ENCODE assay signal across 1 cellular context in genomic region chr2:149020432-149020851, GRCh38.
TF ChIP-seq lines count a peak whose summit lies in the region.

No MANE protein-coding gene starts in this region.

TF ChIP-seq in HepG2, 621 proteins besides CTCF, POLR2A, EP300 and RAD21 (continued from another document and continues in another):
- TF ChIP-seq, protein P1, sequence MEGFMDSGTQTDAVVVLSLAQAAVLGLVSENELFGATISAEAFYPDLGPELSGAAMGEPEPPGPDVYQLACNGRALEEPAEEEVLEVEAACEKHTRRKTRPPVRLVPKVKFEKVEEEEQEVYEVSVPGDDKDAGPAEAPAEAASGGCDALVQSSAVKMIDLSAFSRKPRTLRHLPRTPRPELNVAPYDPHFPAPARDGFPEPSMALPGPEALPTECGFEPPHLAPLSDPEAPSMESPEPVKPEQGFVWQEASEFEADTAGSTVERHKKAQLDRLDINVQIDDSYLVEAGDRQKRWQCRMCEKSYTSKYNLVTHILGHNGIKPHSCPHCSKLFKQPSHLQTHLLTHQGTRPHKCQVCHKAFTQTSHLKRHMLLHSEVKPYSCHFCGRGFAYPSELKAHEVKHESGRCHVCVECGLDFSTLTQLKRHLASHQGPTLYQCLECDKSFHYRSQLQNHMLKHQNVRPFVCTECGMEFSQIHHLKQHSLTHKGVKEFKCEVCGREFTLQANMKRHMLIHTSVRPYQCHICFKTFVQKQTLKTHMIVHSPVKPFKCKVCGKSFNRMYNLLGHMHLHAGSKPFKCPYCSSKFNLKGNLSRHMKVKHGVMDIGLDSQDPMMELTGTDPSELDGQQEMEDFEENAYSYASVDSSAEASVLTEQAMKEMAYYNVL (CRISPR knock-in tag; IDR thresholded peaks at IDR 0.05; ENCODE audit: borderline replicate concordance): no peak
- TF ChIP-seq RBFOX2 (IDR thresholded peaks at IDR 0.05; ENCODE audit: low read depth, low read length) (no peak), ZNF12 (CRISPR knock-in tag; IDR thresholded peaks at IDR 0.05) (peak; percentile 82), REXO4 (CRISPR knock-in tag; IDR thresholded peaks at IDR 0.05; ENCODE audit: borderline replicate concordance) (no peak), ZFY (CRISPR knock-in tag; IDR thresholded peaks at IDR 0.05) (0 out of 2 replicates have a peak, but pooled peaks have one; percentile 23), SOX5 (CRISPR knock-in tag; IDR thresholded peaks at IDR 0.05; ENCODE audit: borderline replicate concordance) (peak; percentile 31; the same call in 1 of the 2 replicates), CCDC6 (CRISPR knock-in tag; IDR thresholded peaks at IDR 0.05) (peak; percentile 30; the same call in 1 of the 2 replicates), HMG20A (CRISPR knock-in tag; IDR thresholded peaks at IDR 0.05; ENCODE audit: borderline replicate concordance) (peak; percentile 70), ZNF598 (CRISPR knock-in tag; IDR thresholded peaks at IDR 0.05; ENCODE audit: borderline replicate concordance) (no peak), ZNF816 (CRISPR knock-in tag; IDR thresholded peaks at IDR 0.05; ENCODE audit: borderline replicate concordance) (no peak), SIN3A (IDR thresholded peaks at IDR 0.05; ENCODE audit: borderline replicate concordance, low read depth, low read length) (no peak), KAT7 (CRISPR knock-in tag; IDR thresholded peaks at IDR 0.05; ENCODE audit: borderline replicate concordance) (no peak), YEATS4 (CRISPR knock-in tag; IDR thresholded peaks at IDR 0.05; ENCODE audit: borderline replicate concordance) (no peak), SRY (CRISPR knock-in tag; IDR thresholded peaks at IDR 0.05) (no peak), ZNF577 (CRISPR knock-in tag; IDR thresholded peaks at IDR 0.05; ENCODE audit: borderline replicate concordance, low read depth) (no peak), ZNF761 (CRISPR knock-in tag; conservative IDR thresholded peaks at IDR 0.05) (no peak), HIVEP1 (CRISPR knock-in tag; IDR thresholded peaks at IDR 0.05) (no peak), NRL (CRISPR knock-in tag; IDR thresholded peaks at IDR 0.05; ENCODE audit: borderline replicate concordance) (no peak), PAWR (CRISPR knock-in tag; IDR thresholded peaks at IDR 0.05; ENCODE audit: borderline replicate concordance) (no peak), NFYB (CRISPR knock-in tag; IDR thresholded peaks at IDR 0.05) (no peak), ZNF230 (CRISPR knock-in tag; IDR thresholded peaks at IDR 0.05) (no peak), TFDP1 (CRISPR knock-in tag; IDR thresholded peaks at IDR 0.05; ENCODE audit: borderline replicate concordance) (no peak), ZNF569 (CRISPR knock-in tag; IDR thresholded peaks at IDR 0.05; ENCODE audit: borderline replicate concordance) (no peak), MZF1 (CRISPR knock-in tag; IDR thresholded peaks at IDR 0.05; ENCODE audit: borderline replicate concordance) (no peak), ZFAT (CRISPR knock-in tag; conservative IDR thresholded peaks at IDR 0.05) (no peak), SNAPC2 (CRISPR knock-in tag; IDR thresholded peaks at IDR 0.05) (no peak), ZNF460 (CRISPR knock-in tag; IDR thresholded peaks at IDR 0.05; ENCODE audit: borderline replicate concordance) (no peak), SP140L (CRISPR knock-in tag; IDR thresholded peaks at IDR 0.05; ENCODE audit: borderline replicate concordance) (no peak), ESRRA (CRISPR knock-in tag; IDR thresholded peaks at IDR 0.05; ENCODE audit: low read depth) (no peak), ZNF260 (CRISPR knock-in tag; IDR thresholded peaks at IDR 0.05; ENCODE audit: borderline replicate concordance, low read depth) (no peak), POLR2AphosphoS5 (IDR thresholded peaks at IDR 0.05; ENCODE audit: low read depth, low read length) (no peak), KLF16 (CRISPR knock-in tag; IDR thresholded peaks at IDR 0.05) (0 out of 4 replicates have a peak, but pooled peaks of 1 of the 2 experiments have one; percentile 33), RXRA (CRISPR knock-in tag; IDR thresholded peaks at IDR 0.05) (no peak), KMT2B (CRISPR knock-in tag; IDR thresholded peaks at IDR 0.05) (0 out of 2 replicates have a peak, but pooled peaks have one; percentile 30), ZMAT5 (CRISPR knock-in tag; IDR thresholded peaks at IDR 0.05; ENCODE audit: borderline replicate concordance, low read depth) (no peak), ZNF276 (CRISPR knock-in tag; IDR thresholded peaks at IDR 0.05; ENCODE audit: low read depth) (no peak), SATB2 (CRISPR knock-in tag; IDR thresholded peaks at IDR 0.05) (no peak), ZNF331 (CRISPR knock-in tag; IDR thresholded peaks at IDR 0.05) (0 out of 2 replicates have a peak, but pooled peaks have one; percentile 39), HNRNPH1 (optimal IDR thresholded peaks at IDR 0.05; ENCODE audit: low read depth, low read length) (no peak), FLYWCH1 (CRISPR knock-in tag; IDR thresholded peaks at IDR 0.05) (no peak), U2AF1 (optimal IDR thresholded peaks at IDR 0.05; ENCODE audit: low read depth, low read length) (no peak), FOXA1 (IDR thresholded peaks at IDR 0.05) (no peak), FOXA1 (CRISPR knock-in tag; IDR thresholded peaks at IDR 0.05) (peak; percentile 98), POLR2AphosphoS2 (IDR thresholded peaks at IDR 0.05; ENCODE audit: low read depth, low read length) (no peak), SOX13 (IDR thresholded peaks at IDR 0.05) (no peak), SOX13 (CRISPR knock-in tag; conservative IDR thresholded peaks at IDR 0.05 in 1 of 2, IDR thresholded peaks at IDR 0.05 in 1 of 2) (peak in 1 of 2 experiments; percentile 53; a peak in 2 of 4 replicates), HMGXB3 (CRISPR knock-in tag; IDR thresholded peaks at IDR 0.05; ENCODE audit: borderline replicate concordance) (no peak), CAMTA2 (CRISPR knock-in tag; IDR thresholded peaks at IDR 0.05; ENCODE audit: borderline replicate concordance) (no peak)
- TF ChIP-seq, protein P2, sequence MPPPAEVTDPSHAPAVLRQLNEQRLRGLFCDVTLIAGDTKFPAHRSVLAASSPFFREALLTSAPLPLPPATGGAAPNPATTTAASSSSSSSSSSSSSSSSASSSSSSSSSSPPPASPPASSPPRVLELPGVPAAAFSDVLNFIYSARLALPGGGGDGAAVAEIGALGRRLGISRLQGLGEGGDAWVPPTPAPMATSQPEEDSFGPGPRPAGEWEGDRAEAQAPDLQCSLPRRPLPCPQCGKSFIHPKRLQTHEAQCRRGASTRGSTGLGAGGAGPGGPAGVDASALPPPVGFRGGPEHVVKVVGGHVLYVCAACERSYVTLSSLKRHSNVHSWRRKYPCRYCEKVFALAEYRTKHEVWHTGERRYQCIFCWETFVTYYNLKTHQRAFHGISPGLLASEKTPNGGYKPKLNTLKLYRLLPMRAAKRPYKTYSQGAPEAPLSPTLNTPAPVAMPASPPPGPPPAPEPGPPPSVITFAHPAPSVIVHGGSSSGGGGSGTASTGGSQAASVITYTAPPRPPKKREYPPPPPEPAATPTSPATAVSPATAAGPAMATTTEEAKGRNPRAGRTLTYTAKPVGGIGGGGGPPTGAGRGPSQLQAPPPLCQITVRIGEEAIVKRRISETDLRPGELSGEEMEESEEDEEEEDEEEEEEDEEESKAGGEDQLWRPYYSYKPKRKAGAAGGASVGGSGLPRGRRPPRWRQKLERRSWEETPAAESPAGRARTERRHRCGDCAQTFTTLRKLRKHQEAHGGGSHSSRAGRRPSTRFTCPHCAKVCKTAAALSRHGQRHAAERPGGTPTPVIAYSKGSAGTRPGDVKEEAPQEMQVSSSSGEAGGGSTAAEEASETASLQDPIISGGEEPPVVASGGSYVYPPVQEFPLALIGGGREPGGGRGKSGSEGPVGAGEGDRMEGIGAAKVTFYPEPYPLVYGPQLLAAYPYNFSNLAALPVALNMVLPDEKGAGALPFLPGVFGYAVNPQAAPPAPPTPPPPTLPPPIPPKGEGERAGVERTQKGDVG (CRISPR knock-in tag; IDR thresholded peaks at IDR 0.05; ENCODE audit: borderline replicate concordance): no peak
- TF ChIP-seq, protein P3, sequence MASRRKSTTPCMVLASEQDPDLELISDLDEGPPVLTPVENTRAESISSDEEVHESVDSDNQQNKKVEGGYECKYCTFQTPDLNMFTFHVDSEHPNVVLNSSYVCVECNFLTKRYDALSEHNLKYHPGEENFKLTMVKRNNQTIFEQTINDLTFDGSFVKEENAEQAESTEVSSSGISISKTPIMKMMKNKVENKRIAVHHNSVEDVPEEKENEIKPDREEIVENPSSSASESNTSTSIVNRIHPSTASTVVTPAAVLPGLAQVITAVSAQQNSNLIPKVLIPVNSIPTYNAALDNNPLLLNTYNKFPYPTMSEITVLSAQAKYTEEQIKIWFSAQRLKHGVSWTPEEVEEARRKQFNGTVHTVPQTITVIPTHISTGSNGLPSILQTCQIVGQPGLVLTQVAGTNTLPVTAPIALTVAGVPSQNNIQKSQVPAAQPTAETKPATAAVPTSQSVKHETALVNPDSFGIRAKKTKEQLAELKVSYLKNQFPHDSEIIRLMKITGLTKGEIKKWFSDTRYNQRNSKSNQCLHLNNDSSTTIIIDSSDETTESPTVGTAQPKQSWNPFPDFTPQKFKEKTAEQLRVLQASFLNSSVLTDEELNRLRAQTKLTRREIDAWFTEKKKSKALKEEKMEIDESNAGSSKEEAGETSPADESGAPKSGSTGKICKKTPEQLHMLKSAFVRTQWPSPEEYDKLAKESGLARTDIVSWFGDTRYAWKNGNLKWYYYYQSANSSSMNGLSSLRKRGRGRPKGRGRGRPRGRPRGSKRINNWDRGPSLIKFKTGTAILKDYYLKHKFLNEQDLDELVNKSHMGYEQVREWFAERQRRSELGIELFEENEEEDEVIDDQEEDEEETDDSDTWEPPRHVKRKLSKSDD (CRISPR knock-in tag; IDR thresholded peaks at IDR 0.05; ENCODE audit: low read depth): no peak
- TF ChIP-seq, protein P4, sequence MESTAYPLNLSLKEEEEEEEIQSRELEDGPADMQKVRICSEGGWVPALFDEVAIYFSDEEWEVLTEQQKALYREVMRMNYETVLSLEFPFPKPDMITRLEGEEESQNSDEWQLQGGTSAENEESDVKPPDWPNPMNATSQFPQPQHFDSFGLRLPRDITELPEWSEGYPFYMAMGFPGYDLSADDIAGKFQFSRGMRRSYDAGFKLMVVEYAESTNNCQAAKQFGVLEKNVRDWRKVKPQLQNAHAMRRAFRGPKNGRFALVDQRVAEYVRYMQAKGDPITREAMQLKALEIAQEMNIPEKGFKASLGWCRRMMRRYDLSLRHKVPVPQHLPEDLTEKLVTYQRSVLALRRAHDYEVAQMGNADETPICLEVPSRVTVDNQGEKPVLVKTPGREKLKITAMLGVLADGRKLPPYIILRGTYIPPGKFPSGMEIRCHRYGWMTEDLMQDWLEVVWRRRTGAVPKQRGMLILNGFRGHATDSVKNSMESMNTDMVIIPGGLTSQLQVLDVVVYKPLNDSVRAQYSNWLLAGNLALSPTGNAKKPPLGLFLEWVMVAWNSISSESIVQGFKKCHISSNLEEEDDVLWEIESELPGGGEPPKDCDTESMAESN (CRISPR knock-in tag; conservative IDR thresholded peaks at IDR 0.05): no peak
